ENCODE assay signal across 9 cellular contexts in the genomic region with DNA sequence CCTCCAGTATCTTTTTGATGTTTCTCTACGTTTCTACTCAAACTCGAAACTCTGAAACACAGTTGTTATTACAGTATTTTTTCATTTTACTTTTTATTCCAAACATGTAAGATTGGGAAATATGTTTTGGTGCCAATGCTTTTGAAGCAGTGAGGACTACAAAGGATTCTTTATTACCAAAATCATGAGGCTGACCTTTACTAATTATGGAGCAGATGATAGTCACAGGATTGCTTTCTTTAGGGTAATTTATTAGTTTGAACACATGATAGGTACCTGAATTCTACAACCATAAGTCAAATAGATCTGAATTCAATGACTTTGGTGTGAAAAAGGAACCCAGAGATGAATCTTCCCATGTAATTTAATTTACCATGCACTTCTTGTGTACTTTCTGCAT.
"Had no signal": no experiment of that assay in that cellular context is flagged by ENCODE, and none has a peak within 500 bp of the region (broad histone marks: within the 10 kb centered on the region; RNA-seq: fewer than 3 reads in every experiment).

No MANE protein-coding gene starts in this region.

- H3K36me3 ChIP-seq: HAP-1 had no signal

- DNase-seq: GM23248, GOT3, H7, H9, HCEC 1CT, HFFc6 had no signal

- H3K27ac ChIP-seq: GM23248 had no signal

- H3K4me3 ChIP-seq: GM23248, GM23338, HAP-1 had no signal

- H3K9me3 ChIP-seq: HAP-1 had no signal

- ATAC-seq: GM23338, HCT116 had no signal
